In the genomic region with DNA sequence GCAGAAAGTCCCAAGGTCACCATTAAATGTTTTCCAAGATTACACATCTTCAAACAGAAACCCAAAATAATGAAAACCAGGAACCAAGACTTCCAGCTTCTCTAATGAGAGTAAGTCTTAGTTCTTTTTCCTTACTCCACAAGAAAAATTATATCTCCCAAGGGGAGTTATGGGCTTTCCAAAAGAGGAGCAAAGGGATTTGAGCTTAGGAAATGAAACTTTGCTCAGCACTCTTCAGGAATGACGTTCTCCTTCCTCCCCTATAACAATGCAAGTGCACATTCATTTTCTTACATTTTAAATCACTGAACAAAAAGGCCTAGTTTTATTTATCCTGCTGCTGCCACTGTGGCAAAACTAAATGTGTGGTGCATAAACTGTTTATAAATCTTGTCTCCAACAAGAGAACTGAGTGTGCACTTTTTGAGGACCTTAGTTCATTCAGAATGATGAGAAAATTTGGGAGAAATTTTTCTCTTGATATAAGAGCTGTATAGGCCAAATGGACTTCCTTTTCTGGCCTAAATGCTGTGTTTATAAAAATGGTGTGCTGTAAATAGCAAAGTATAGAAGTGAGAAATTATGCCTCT, we compare ENCODE assay signal across 16 cellular contexts.
DNase-seq lines count a peak whose midpoint lies in the region; ATAC-seq and TF ChIP-seq lines count a peak whose summit lies in the region.
"Had no signal": no experiment of that assay in that cellular context is flagged by ENCODE, and none has a peak within 500 bp of the region (broad histone marks: within the 10 kb centered on the region; RNA-seq: fewer than 3 reads in every experiment).

No MANE protein-coding gene starts in this region.

- peaks cover 0 to 4% (median 0%) of the 10 kb centered on the region in 3 donors for H3K9me3 Mint-ChIP-seq in T-cell
- peaks cover 7% of the 10 kb centered on the region for H3K9me3 Mint-ChIP-seq in progenitor cell of endocrine pancreas (ENCODE audit: low read depth)
- H3K9me3 Mint-ChIP-seq: activated CD4-positive, alpha-beta memory T cell treated with anti-CD3 and anti-CD28 coated beads for 36 hours had no signal

- DNase-seq in heart left ventricle (no peak), left cardiac atrium (no peak), T-cell (no peak), lung microvascular endothelial cell (ENCODE audit: low read depth in 2 of 2) (peak; percentile 11 to 56), tibial nerve (ENCODE audit: low spot score in 2 of 2) (no peak), DMS 273 (lab: John Stamatoyannopoulos, UW; ENCODE audit: unreplicated experiment) (no peak), progenitor cell of endocrine pancreas (ENCODE audit: low spot score, unreplicated experiment) (no peak)
- no peak for DNase-seq in stimulated activated CD4-positive, alpha-beta T cell treated with anti-CD3 and anti-CD28 coated beads, Interleukin-4, amount 100 ng/mL, for 24 hours
- DNase-seq: activated CD4-positive, alpha-beta memory T cell treated with anti-CD3 and anti-CD28 coated beads for 36 hours; activated gamma-delta T cell treated with Interleukin-2 at 50 U/mL for 16 hours; effector CD8-positive, alpha-beta T cell; NCI-H2107; right cardiac atrium; stimulated activated naive CD4-positive, alpha-beta T cell; T1000 had no signal

- H3K4me1 ChIP-seq in heart left ventricle (peaks cover 0 to 72% (median 31%) of the 10 kb centered on the region in 12 donors), tibial nerve (peaks cover 0 to 18% (median 0%) of the 10 kb centered on the region in 4 donors)

- TF ChIP-seq POLR2A in heart left ventricle (IDR thresholded peaks at IDR 0.05) (no peak), tibial nerve (IDR thresholded peaks at IDR 0.05) (no peak)

- H3K4me3 Mint-ChIP-seq in T-cell (no peak overlapping the region), progenitor cell of endocrine pancreas (ENCODE audit: low read depth) (no peak overlapping the region)
- H3K4me3 Mint-ChIP-seq: activated CD4-positive, alpha-beta memory T cell treated with anti-CD3 and anti-CD28 coated beads for 36 hours; brain had no signal

- no peak for TF ChIP-seq EP300 in tibial nerve (IDR thresholded peaks at IDR 0.05)

- TF ChIP-seq CTCF in heart left ventricle (IDR thresholded peaks at IDR 0.05), result no peak
- TF ChIP-seq CTCF in tibial nerve (IDR thresholded peaks at IDR 0.05), result no peak
- no peak for TF ChIP-seq CTCF in progenitor cell of endocrine pancreas (IDR thresholded peaks at IDR 0.05; ENCODE audit: unreplicated experiment)

- ATAC-seq in heart left ventricle (peak in 1 of 4 donors; percentile 65), left cardiac atrium (no peak), T-cell (replicated peaks in 1 of 4) (no peak)
- ATAC-seq: right cardiac atrium had no signal

- H3K27ac Mint-ChIP-seq in T-cell (peak overlapping the region; percentile 60 to 81), progenitor cell of endocrine pancreas (no peak overlapping the region)
- H3K27ac Mint-ChIP-seq: activated CD4-positive, alpha-beta memory T cell treated with anti-CD3 and anti-CD28 coated beads for 36 hours; brain had no signal

- POLR2A ChIA-PET in T-cell (lab: Charles Lee), result interaction anchor here in 1 of 2 donors (0.7 kb wide), 1 partner anchor 311 kb away, joined by 3 read pairs; no protein-coding TSS in a partner anchor

- H3K27ac ChIP-seq in heart left ventricle, result peak overlapping the region; percentile 18 to 90 (median 84)
- peak overlapping the region in 3 of 4 donors; percentile 0 to 38 (median 8) for H3K27ac ChIP-seq in tibial nerve

- H3K9me3 ChIP-seq in heart left ventricle (no peaks in the 10 kb centered on the region), tibial nerve (no peaks in the 10 kb centered on the region)

- H3K4me3 ChIP-seq in heart left ventricle, result no peak overlapping the region
- no peak overlapping the region for H3K4me3 ChIP-seq in tibial nerve

- H3K27me3 Mint-ChIP-seq in T-cell (no peaks in the 10 kb centered on the region), progenitor cell of endocrine pancreas (no peaks in the 10 kb centered on the region)
- H3K27me3 Mint-ChIP-seq: activated CD4-positive, alpha-beta memory T cell treated with anti-CD3 and anti-CD28 coated beads for 36 hours; brain had no signal

- CTCF ChIA-PET in T-cell (lab: Charles Lee), result interaction anchor here in 1 of 2 donors (0.8 kb wide), 1 partner anchor 9 kb away, joined by 3 read pairs; no protein-coding TSS in a partner anchor

- intact Hi-C loops in heart left ventricle (cut with DNase I) (loop anchor here in 5 of 10 donors (5.0 to 10.0 kb wide), 4 partner anchors 47 to 560 kb away; no protein-coding TSS in a partner anchor), left cardiac atrium (cut with DNase I) (no loop called here)

- H3K27me3 ChIP-seq in heart left ventricle (no peaks in the 10 kb centered on the region), tibial nerve (no peaks in the 10 kb centered on the region)

- peaks cover 44 to 45% (median 45%) of the 10 kb centered on the region in 3 donors for H3K4me1 Mint-ChIP-seq in T-cell
- peaks cover 18% of the 10 kb centered on the region for H3K4me1 Mint-ChIP-seq in progenitor cell of endocrine pancreas (ENCODE audit: low read depth)

- H3K36me3 Mint-ChIP-seq in T-cell, result no peaks in the 10 kb centered on the region
- peaks cover 1% of the 10 kb centered on the region for H3K36me3 Mint-ChIP-seq in progenitor cell of endocrine pancreas (ENCODE audit: insufficient read depth)
- H3K36me3 Mint-ChIP-seq: brain had no signal

- no peaks in the 10 kb centered on the region for H3K36me3 ChIP-seq in heart left ventricle
- no peaks in the 10 kb centered on the region for H3K36me3 ChIP-seq in tibial nerve

- WGBS in heart left ventricle, 4 donors, result 36 to 49% (median 47%) methylated on average over 1 of the region's 1 CpG
- 18 to 22% methylated on average over 1 of the region's 1 CpG for WGBS in tibial nerve, 2 donors

Comparison
In these comparisons a context has a peak if more than half of its experiments do, and no peak if none do; other contexts are left out.
1. DNase-seq: peak in lung microvascular endothelial cell (2 of 2); none in heart left ventricle (0 of 5), left cardiac atrium (single experiment), T-cell (0 of 34), tibial nerve (0 of 2), DMS 273 (single experiment), progenitor cell of endocrine pancreas (single experiment) and stimulated activated CD4-positive, alpha-beta T cell treated with anti-CD3 and anti-CD28 coated beads, Interleukin-4, amount 100 ng/mL, for 24 hours (single experiment).